Comparison of ENCODE assay signal across 1 cellular context in genomic region chr1:108828074-108828961, GRCh38.
A peak's percentile ranks its signal among the peaks of the same experiment; 100 is the strongest.
TF ChIP-seq lines count a peak whose summit lies in the region.

No MANE protein-coding gene starts in this region.

TF ChIP-seq in K562, 482 proteins besides CTCF, POLR2A, EP300 and RAD21 (continued from another document):
- TF ChIP-seq ZNF639 (CRISPR knock-in tag; conservative IDR thresholded peaks at IDR 0.05 in 1 of 2, IDR thresholded peaks at IDR 0.05 in 1 of 2), result no peak
- no peak for TF ChIP-seq ATF1 (CRISPR knock-in tag; IDR thresholded peaks at IDR 0.05)
- 0 out of 2 replicates have a peak, but pooled peaks have one; percentile 18 for TF ChIP-seq ATF1 (tag; IDR thresholded peaks at IDR 0.05)
- TF ChIP-seq ELF1 (tag; IDR thresholded peaks at IDR 0.05), result no peak
- peak; percentile 64 for TF ChIP-seq USF2 (CRISPR knock-in tag; IDR thresholded peaks at IDR 0.05)
- TF ChIP-seq RAD51 (IDR thresholded peaks at IDR 0.05; ENCODE audit: borderline replicate concordance, low read depth), result 0 out of 2 replicates have a peak, but pooled peaks have one; percentile 24
- peak; percentile 70 for TF ChIP-seq MYC (IDR thresholded peaks at IDR 0.05; ENCODE audit: low read depth, low read length)
- no peak for TF ChIP-seq MYC (CRISPR knock-in tag; IDR thresholded peaks at IDR 0.05; ENCODE audit: borderline replicate concordance, low read depth)
- TF ChIP-seq ATF7 (IDR thresholded peaks at IDR 0.05), result 0 out of 2 replicates have a peak, but pooled peaks have one; percentile 24
